ENCODE assay signal across 8 cellular contexts in the genomic region with DNA sequence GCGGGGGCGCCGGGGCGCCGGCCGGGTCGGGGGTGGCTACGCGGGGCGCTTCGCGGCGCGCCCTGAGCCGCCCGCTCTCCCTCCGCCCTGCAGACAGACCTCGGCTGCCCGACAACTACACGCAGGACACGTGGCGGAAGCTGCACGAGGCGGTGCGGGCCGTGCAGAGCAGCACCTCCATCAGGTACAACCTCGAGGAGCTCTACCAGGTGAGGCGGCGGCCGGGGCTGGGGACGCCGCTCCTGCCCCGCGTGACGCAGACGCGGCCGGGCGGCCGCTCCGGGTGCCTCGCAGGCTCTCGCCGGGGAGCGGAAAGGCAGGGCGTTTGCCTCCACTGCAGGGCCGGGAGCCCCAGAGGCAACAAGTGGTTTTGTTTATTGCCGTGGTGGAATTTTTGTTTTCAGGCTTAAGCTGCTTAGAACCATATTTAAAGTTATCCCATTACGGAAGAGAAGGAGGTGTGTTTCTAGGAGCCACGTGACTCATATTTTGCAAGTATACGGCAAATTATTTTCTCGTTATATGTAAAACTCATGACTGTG. TPM values are rescaled to one million over a fixed set of nuclear protein-coding genes. Genes with fewer than 3 reads are reported as not detected.
DNase-seq lines count a peak whose midpoint lies in the region; ATAC-seq, FAIRE-seq and TF ChIP-seq lines count a peak whose summit lies in the region.

No MANE protein-coding gene starts in this region.

- peak overlapping the region; percentile 79 to 96 (median 90) for H3K4me2 ChIP-seq in BLaER1 treated with 17β-estradiol and CSF1 and Interleukin-3, amounts not matched to agents 10 nM and 100 nM
- H3K4me2 ChIP-seq in PC-9: peak overlapping the region; percentile 98

- H3K27me3 ChIP-seq in BLaER1 treated with 17β-estradiol and CSF1 and Interleukin-3, amounts not matched to agents 10 nM and 100 nM: no peaks in the 10 kb centered on the region
- H3K27me3 ChIP-seq in PC-9 (ENCODE audit: insufficient read depth, low read depth): no peaks in the 10 kb centered on the region

- 0 out of 22 replicates have a peak, but pooled peaks cover 0 to 3% (median 0%) of the 10 kb centered on the region in 11 experiments for H3K9me3 ChIP-seq in BLaER1 treated with 17β-estradiol and CSF1 and Interleukin-3, amounts not matched to agents 10 nM and 100 nM (replicated peaks in 1 of 11)
- no peaks in the 10 kb centered on the region for H3K9me3 ChIP-seq in PC-9 (ENCODE audit: insufficient read depth, low read depth)

- H3K27ac ChIP-seq in BLaER1 treated with 17β-estradiol and CSF1 and Interleukin-3, amounts not matched to agents 10 nM and 100 nM: peak overlapping the region; percentile 96 to 99 (median 98)
- H3K27ac ChIP-seq in PC-9: peak overlapping the region; percentile 80

- H3K9me3 Mint-ChIP-seq in activated T-cell treated with anti-CD3 and anti-CD28 coated beads, Interleukin-2, amount 50 U/mL, for 72 hours: no peaks in the 10 kb centered on the region
- no peaks in the 10 kb centered on the region for H3K9me3 Mint-ChIP-seq in neural crest cell

- H3K9me2 ChIP-seq in PC-9 (ENCODE audit: insufficient read depth): no peaks in the 10 kb centered on the region

- POLR2A ChIA-PET in PC-9 (lab: Charles Lee; ENCODE audit: unreplicated experiment): interaction anchor here (0.5 to 1.0 kb wide), 3 partner anchors 27 to 430 kb away, joined by 3 to 9 read pairs (median 5); a partner anchor contains a TSS

- peak overlapping the region; percentile 76 to 92 (median 86) for H3K4me3 ChIP-seq in BLaER1 treated with 17β-estradiol and CSF1 and Interleukin-3, amounts not matched to agents 10 nM and 100 nM
- peak overlapping the region; percentile 69 for H3K4me3 ChIP-seq in PC-9

- intact Hi-C loops in PC-9 (cut with micrococcal nuclease; ENCODE audit: unreplicated experiment): loop anchor here (1.0 to 5.0 kb wide), 2 partner anchors 239 to 268 kb away; no protein-coding TSS in a partner anchor

- peak; percentile 37 for ATAC-seq in HG03432 (IDR thresholded peaks at IDR 0.05; ENCODE audit: unreplicated experiment)
- peak; percentile 44 to 51 for ATAC-seq in activated T-cell treated with anti-CD3 and anti-CD28 coated beads, Interleukin-2, amount 50 U/mL, for 72 hours (replicated peaks in 1 of 2)

- peaks cover 47 to 74% (median 65%) of the 10 kb centered on the region in 11 experiments for H4K20me1 ChIP-seq in BLaER1 treated with 17β-estradiol and CSF1 and Interleukin-3, amounts not matched to agents 10 nM and 100 nM
- H4K20me1 ChIP-seq in PC-9 (ENCODE audit: insufficient read depth): peaks cover 61% of the 10 kb centered on the region

- H3K4me1 Mint-ChIP-seq in activated T-cell treated with anti-CD3 and anti-CD28 coated beads, Interleukin-2, amount 50 U/mL, for 72 hours (ENCODE audit: low read depth): peaks cover 56% of the 10 kb centered on the region
- H3K4me1 Mint-ChIP-seq in neural crest cell: peaks cover 50% of the 10 kb centered on the region

- peaks cover 5 to 15% of the 10 kb centered on the region in 2 donors for H3K36me3 Mint-ChIP-seq in activated T-cell treated with anti-CD3 and anti-CD28 coated beads, Interleukin-2, amount 50 U/mL, for 72 hours (ENCODE audit: insufficient read depth in 2 of 2)
- peaks cover 9% of the 10 kb centered on the region for H3K36me3 Mint-ChIP-seq in neural crest cell (ENCODE audit: low read depth)

- H3K27ac Mint-ChIP-seq in activated T-cell treated with anti-CD3 and anti-CD28 coated beads, Interleukin-2, amount 50 U/mL, for 72 hours: peak overlapping the region; percentile 78
- H3K27ac Mint-ChIP-seq in neural crest cell (ENCODE audit: unreplicated experiment): no peak overlapping the region

- peaks cover 28 to 64% (median 56%) of the 10 kb centered on the region in 11 experiments for H3K36me3 ChIP-seq in BLaER1 treated with 17β-estradiol and CSF1 and Interleukin-3, amounts not matched to agents 10 nM and 100 nM
- H3K36me3 ChIP-seq in PC-9 (ENCODE audit: low read depth): peaks cover 47% of the 10 kb centered on the region

- FAIRE-seq in GM19239 (lab: Jason Lieb, UNC): peak; percentile 91

- no peaks in the 10 kb centered on the region for H3K27me3 Mint-ChIP-seq in activated T-cell treated with anti-CD3 and anti-CD28 coated beads, Interleukin-2, amount 50 U/mL, for 72 hours (ENCODE audit: low read depth)
- H3K27me3 Mint-ChIP-seq in neural crest cell (ENCODE audit: low read depth): no peaks in the 10 kb centered on the region

- TF ChIP-seq CTCF in PC-9 (conservative IDR thresholded peaks at IDR 0.05) (no peak), neural crest cell (conservative IDR thresholded peaks at IDR 0.05) (peak; percentile 34)

- no TSS peak for BruUV-seq in PC-9 (replicated peaks; lab: Mats Ljungman, UMichigan)

- H3F3A ChIP-seq in PC-9 (ENCODE audit: insufficient read depth, low read depth): peaks cover 27% of the 10 kb centered on the region

- peak overlapping the region; percentile 78 for H2AFZ ChIP-seq in PC-9

- peaks cover 86% of the 10 kb centered on the region for H3K79me2 ChIP-seq in PC-9 (ENCODE audit: low read depth)

- peak overlapping the region; percentile 83 to 89 for H3K4me3 Mint-ChIP-seq in activated T-cell treated with anti-CD3 and anti-CD28 coated beads, Interleukin-2, amount 50 U/mL, for 72 hours
- peak overlapping the region; percentile 89 for H3K4me3 Mint-ChIP-seq in neural crest cell

- DNase-seq in GM19239 (ENCODE audit: insufficient read length, low spot score) (peak; percentile 49), PC-9 (peak; percentile 66 to 75), fibroblast of peridontal ligament (ENCODE audit: extremely low read depth) (peak; percentile 65), neural crest cell (ENCODE audit: low read depth, low spot score) (peak; percentile 40), superior temporal gyrus (ENCODE audit: extremely low spot score) (peak; percentile 21)
- peak; percentile 73 for DNase-seq in activated T-cell treated with anti-CD3 and anti-CD28 coated beads, Interleukin-2, amount 50 U/mL, for 72 hours

- peaks cover 34 to 72% (median 53%) of the 10 kb centered on the region in 10 experiments for H3K4me1 ChIP-seq in BLaER1 treated with 17β-estradiol and CSF1 and Interleukin-3, amounts not matched to agents 10 nM and 100 nM
- H3K4me1 ChIP-seq in PC-9 (replicated peaks; ENCODE audit: insufficient read depth): peaks cover 45% of the 10 kb centered on the region

- CTCF ChIA-PET in PC-9 (lab: Charles Lee): no interaction called here

- H3K9ac ChIP-seq in BLaER1 treated with 17β-estradiol and CSF1 and Interleukin-3, amounts not matched to agents 10 nM and 100 nM: peak overlapping the region; percentile 95 to 99 (median 98)

RNA-seq across cellular contexts. Expression of a gene that starts 0.5 kb away (rescaled TPM):
- total RNA-seq in PC-9 (2021) (90.8 and 91.0 TPM in 2 replicates), neural crest cell (63.0 and 63.9 TPM in 2 replicates)
- total RNA-seq in activated T-cell treated with anti-CD3 and anti-CD28 coated beads, Interleukin-2, amount 50 U/mL, for 72 hours: 10 to 100 TPM; 71.4 to 82.1 TPM

RNA-seq across cellular contexts. Expression of a gene that starts 1.5 kb away (rescaled TPM):
- 48.3 and 71.8 TPM in 2 replicates for total RNA-seq in PC-9 (2021)
- 10 to 100 TPM; 76.8 to 83.1 TPM for total RNA-seq in activated T-cell treated with anti-CD3 and anti-CD28 coated beads, Interleukin-2, amount 50 U/mL, for 72 hours
- 56.9 and 60.4 TPM in 2 replicates for total RNA-seq in neural crest cell

RNA-seq across cellular contexts. Expression of a gene that starts 51.5 kb away (rescaled TPM):
- total RNA-seq in PC-9 (2021): not detected in 2 replicates
- not detected for total RNA-seq in activated T-cell treated with anti-CD3 and anti-CD28 coated beads, Interleukin-2, amount 50 U/mL, for 72 hours
- not detected in 2 replicates for total RNA-seq in neural crest cell

Comparison
In these comparisons a context has a peak if more than half of its experiments do, and no peak if none do; other contexts are left out.
1. Peak in every context shown above with its lines: DNase-seq, ATAC-seq, H3K4me3 ChIP-seq and H3K27ac ChIP-seq.
2. DNase-seq: peak in every context shown above with its lines; median percentile 73 in activated T-cell treated with anti-CD3 and anti-CD28 coated beads, Interleukin-2, amount 50 U/mL, for 72 hours; 70 in PC-9; 65 in fibroblast of peridontal ligament; 49 in GM19239; 40 in neural crest cell; 21 in superior temporal gyrus.